Comparison of ENCODE assay signal across 11 cellular contexts in the genomic region with DNA sequence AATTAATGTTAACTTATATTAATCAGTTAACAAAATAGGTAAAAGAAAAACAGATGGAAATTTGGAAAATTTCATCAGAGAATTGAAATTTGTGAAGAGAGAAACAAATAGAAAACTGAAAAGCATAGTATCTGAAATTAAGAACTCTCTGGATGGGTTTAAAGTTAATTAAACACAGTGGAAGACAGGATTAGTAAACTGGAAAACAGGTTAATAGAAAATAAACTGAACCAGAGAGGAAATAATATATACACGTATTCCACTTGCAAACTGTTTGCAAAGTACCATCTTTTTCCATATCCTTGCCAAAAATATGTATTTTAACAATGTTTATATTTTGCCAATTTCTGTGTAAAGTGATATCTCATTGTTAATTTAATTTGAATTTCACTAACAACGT.
"Had no signal": no experiment of that assay in that cellular context is flagged by ENCODE, and none has a peak within 500 bp of the region (broad histone marks: within the 10 kb centered on the region; RNA-seq: fewer than 3 reads in every experiment).

No MANE protein-coding gene starts in this region.

- DNase-seq: GM23248, GOT3, H7, H9, HCEC 1CT, HFFc6 had no signal

- ATAC-seq: GM23338, HCT116 had no signal

- H2AFZ ChIP-seq: GM23248, GM23338 had no signal

- H3K9ac ChIP-seq: GM23248 had no signal

- H3K4me3 ChIP-seq: GM23248, GM23338, HAP-1 had no signal

- H3K9me3 ChIP-seq: HAP-1 had no signal

- H3K36me3 ChIP-seq: HAP-1 had no signal

- FAIRE-seq: H1, H54 had no signal

- H3K27ac ChIP-seq: GM23248 had no signal

- H3K4me2 ChIP-seq: GM23338 had no signal

- H3K4me1 ChIP-seq: HAP-1 had no signal
